16 cellular contexts compared by ENCODE assay signal in genomic region chr10:126736737-126737136, GRCh38.
"Had no signal": no experiment of that assay in that cellular context is flagged by ENCODE, and none has a peak within 500 bp of the region (broad histone marks: within the 10 kb centered on the region; RNA-seq: fewer than 3 reads in every experiment).

No MANE protein-coding gene starts in this region.

- ATAC-seq: activated T-cell treated with anti-CD3 and anti-CD28 coated beads, Interleukin-2, amount 50 U/mL, for 4 hours; esophagus mucosa; left colon had no signal

- H3K9me3 ChIP-seq: thyroid gland had no signal

- H3K4me3 ChIP-seq: lung, thyroid gland had no signal

- H3K27me3 ChIP-seq: brain microvascular endothelial cell, thyroid gland had no signal

- DNase-seq: activated CD4-positive, alpha-beta T cell treated with anti-CD3 and anti-CD28 coated beads, Interleukin-2, amount 50 U/mL, for 1 hour; activated CD4-positive, CD25-positive, alpha-beta regulatory T cell treated with anti-CD3 and anti-CD28 coated beads, Interleukin-2, amount 50 U/mL, for 72 hours; activated CD8-positive, alpha-beta memory T cell treated with anti-CD3 and anti-CD28 coated beads, Interleukin-2, amount 50 U/mL, for 4 hours; activated naive CD4-positive, alpha-beta T cell treated with anti-CD3 and anti-CD28 coated beads for 36 hours; activated T-cell treated with anti-CD3 and anti-CD28 coated beads, Interleukin-2, amount 50 U/mL, for 4 hours; brain microvascular endothelial cell; cortex of kidney; left colon; stimulated activated CD4-positive, alpha-beta T cell treated with anti-CD3 and anti-CD28 coated beads, Interleukin-12 subunit alpha, Interleukin-12 subunit beta, amount 100 ng/mL, for 4 hours; stimulated activated CD4-positive, alpha-beta T cell treated with anti-CD3 and anti-CD28 coated beads, Interleukin-1b, Interleukin-23, amount 100 ng/mL, for 48 hours; stimulated activated CD8-positive, alpha-beta memory T cell treated with anti-CD3 and anti-CD28 coated beads, Interleukin-4, amount 100 ng/mL, for 48 hours; stimulated activated naive CD4-positive, alpha-beta T cell; thyroid gland had no signal

- H3K36me3 ChIP-seq: brain microvascular endothelial cell, thyroid gland had no signal

- H3K27ac ChIP-seq: brain microvascular endothelial cell, thyroid gland, VCaP had no signal
